18 cellular contexts compared by ENCODE assay signal in the genomic region with DNA sequence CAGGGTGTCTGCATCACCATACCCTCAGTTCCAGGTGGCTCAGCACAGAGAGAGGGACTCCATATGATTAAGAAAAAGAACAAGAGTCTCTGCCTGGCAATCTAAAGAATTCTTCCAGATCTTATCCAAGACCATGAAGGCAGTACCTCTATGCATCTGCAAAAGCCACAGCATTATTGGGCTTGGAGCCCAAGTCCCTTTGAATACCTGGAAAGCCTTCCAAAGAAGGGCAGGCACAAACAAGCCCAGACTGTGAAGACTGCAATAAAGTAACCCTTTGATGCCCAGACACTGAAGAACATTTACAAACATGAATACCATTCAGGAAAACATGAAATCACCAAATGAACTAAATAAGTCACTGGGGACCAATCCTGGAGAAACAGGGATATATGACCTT.
DNase-seq lines count a peak whose midpoint lies in the region; ATAC-seq and TF ChIP-seq lines count a peak whose summit lies in the region.
"Had no signal": no experiment of that assay in that cellular context is flagged by ENCODE, and none has a peak within 500 bp of the region (broad histone marks: within the 10 kb centered on the region; RNA-seq: fewer than 3 reads in every experiment).

No MANE protein-coding gene starts in this region.

- CTCF ChIA-PET in MCF 10A (lab: Yijun Ruan, JAX) = interaction anchor here (0.6 to 1.3 kb wide), 2 partner anchors 15 to 1610 kb away, joined by 3 to 9 read pairs; no protein-coding TSS in a partner anchor

- intact Hi-C loops in MCF 10A (cut with micrococcal nuclease) = no loop called here
- intact Hi-C loops in breast epithelium (cut with DNase I; ENCODE audit: low total_unique reads) = no loop called here

- H3K9me3 Mint-ChIP-seq in MCF 10A (ENCODE audit: unreplicated experiment) = no peaks in the 10 kb centered on the region
- peaks cover 3% of the 10 kb centered on the region for H3K9me3 Mint-ChIP-seq in stimulated activated memory B cell treated with anti-CD40 and anti-IgM and Interleukin-4, amounts not matched to agents 10 μg/mL and 1 μg/mL and 100 μg/mL, for 72 hours
- H3K9me3 Mint-ChIP-seq: GM23338 had no signal

- H3K4me1 Mint-ChIP-seq in MCF 10A (ENCODE audit: insufficient read depth, unreplicated experiment) = no peaks in the 10 kb centered on the region
- peaks cover 5% of the 10 kb centered on the region for H3K4me1 Mint-ChIP-seq in stimulated activated memory B cell treated with anti-CD40 and anti-IgM and Interleukin-4, amounts not matched to agents 10 μg/mL and 1 μg/mL and 100 μg/mL, for 72 hours
- H3K4me1 Mint-ChIP-seq: CD4-positive, alpha-beta memory T cell had no signal

- H3K27me3 ChIP-seq in breast epithelium (no peaks in the 10 kb centered on the region), H7 (ENCODE audit: control insufficient read depth, insufficient read depth, low read length) (no peaks in the 10 kb centered on the region)

- no peak for TF ChIP-seq CTCF in MCF 10A (IDR thresholded peaks at IDR 0.05; ENCODE audit: unreplicated experiment)
- TF ChIP-seq CTCF in breast epithelium (IDR thresholded peaks at IDR 0.05) = no peak
- no peak for TF ChIP-seq CTCF in epithelial cell of esophagus (IDR thresholded peaks at IDR 0.05; ENCODE audit: insufficient read depth, low read depth, low read length, missing control alignments)

- H3K27me3 Mint-ChIP-seq in MCF 10A (ENCODE audit: insufficient read depth, unreplicated experiment) = no peaks in the 10 kb centered on the region
- peaks cover 43% of the 10 kb centered on the region for H3K27me3 Mint-ChIP-seq in stimulated activated memory B cell treated with anti-CD40 and anti-IgM and Interleukin-4, amounts not matched to agents 10 μg/mL and 1 μg/mL and 100 μg/mL, for 72 hours

- no peak for ATAC-seq in stimulated activated memory B cell treated with anti-CD40 and anti-IgM and Interleukin-4, amounts not matched to agents 10 μg/mL and 1 μg/mL and 100 μg/mL, for 72 hours
- ATAC-seq in GM18909 (IDR thresholded peaks at IDR 0.05; ENCODE audit: poor library complexity, unreplicated experiment) = no peak
- ATAC-seq: GM23338 had no signal

- H3K36me3 Mint-ChIP-seq in MCF 10A (ENCODE audit: insufficient read depth, unreplicated experiment) = no peaks in the 10 kb centered on the region
- no peaks in the 10 kb centered on the region for H3K36me3 Mint-ChIP-seq in stimulated activated memory B cell treated with anti-CD40 and anti-IgM and Interleukin-4, amounts not matched to agents 10 μg/mL and 1 μg/mL and 100 μg/mL, for 72 hours
- H3K36me3 Mint-ChIP-seq: CD4-positive, alpha-beta memory T cell had no signal

- H3K27ac Mint-ChIP-seq in MCF 10A (ENCODE audit: low read depth, unreplicated experiment) = no peak overlapping the region
- H3K27ac Mint-ChIP-seq in stimulated activated memory B cell treated with anti-CD40 and anti-IgM and Interleukin-4, amounts not matched to agents 10 μg/mL and 1 μg/mL and 100 μg/mL, for 72 hours = peak overlapping the region; percentile 45
- H3K27ac Mint-ChIP-seq: CD4-positive, alpha-beta memory T cell; GM23338; HFFc6 had no signal

- no peak for TF ChIP-seq POLR2A in breast epithelium (IDR thresholded peaks at IDR 0.05)

- no TSS peak for BruUV-seq in MCF 10A (replicated peaks; lab: Mats Ljungman, UMichigan)

- POLR2A ChIA-PET in MCF 10A (lab: Yijun Ruan, JAX) = interaction anchor here (0.8 to 1.2 kb wide), 2 partner anchors 28 to 61 kb away, joined by 3 read pairs; a partner anchor contains a TSS

- H3K9me3 ChIP-seq in breast epithelium = no peaks in the 10 kb centered on the region
- H3K9me3 ChIP-seq: HAP-1 had no signal

- no peak overlapping the region for H3K4me3 Mint-ChIP-seq in MCF 10A (ENCODE audit: unreplicated experiment)
- no peak overlapping the region for H3K4me3 Mint-ChIP-seq in stimulated activated memory B cell treated with anti-CD40 and anti-IgM and Interleukin-4, amounts not matched to agents 10 μg/mL and 1 μg/mL and 100 μg/mL, for 72 hours
- H3K4me3 Mint-ChIP-seq: CD4-positive, alpha-beta memory T cell; GM23338; HFFc6 had no signal

- no peaks in the 10 kb centered on the region for H3K4me1 ChIP-seq in breast epithelium
- H3K4me1 ChIP-seq: HAP-1 had no signal

- no peaks in the 10 kb centered on the region for H3K36me3 ChIP-seq in breast epithelium
- no peaks in the 10 kb centered on the region for H3K36me3 ChIP-seq in H7 (replicated peaks; ENCODE audit: control insufficient read depth, insufficient read depth, low read length)
- H3K36me3 ChIP-seq: HAP-1 had no signal

- H3K4me3 ChIP-seq in breast epithelium (no peak overlapping the region), epithelial cell of esophagus (ENCODE audit: low read length) (no peak overlapping the region), H7 (ENCODE audit: insufficient read depth, low read depth, low read length) (no peak overlapping the region)
- H3K4me3 ChIP-seq: GM23338, HAP-1 had no signal

- DNase-seq in MCF 10A (ENCODE audit: unreplicated experiment) (peak; percentile 52), breast epithelium (ENCODE audit: low spot score in 2 of 2) (no peak), astrocyte of the hippocampus (ENCODE audit: low read depth, low spot score) (peak; percentile 25), epithelial cell of esophagus (ENCODE audit: low read depth) (peak; percentile 58), H7 (no peak), GM19240 (ENCODE audit: insufficient read length, low spot score) (no peak)
- DNase-seq: C1 segment of cervical spinal cord; Calu3; CD4-positive, alpha-beta memory T cell; COR-L47; DMS53; DMS79 treated with DMSO at 0.1 percent for 48 hours; GF-D8; HFFc6 had no signal

- no peak overlapping the region for H3K27ac ChIP-seq in breast epithelium

Comparison
In these comparisons a context has a peak if more than half of its experiments do, and no peak if none do; other contexts are left out.
1. DNase-seq: peak in MCF 10A (single experiment), astrocyte of the hippocampus (single experiment) and epithelial cell of esophagus (single experiment); none in breast epithelium (0 of 2), H7 (single experiment) and GM19240 (single experiment).